ENCODE assay signal across 30 cellular contexts in the genomic region with DNA sequence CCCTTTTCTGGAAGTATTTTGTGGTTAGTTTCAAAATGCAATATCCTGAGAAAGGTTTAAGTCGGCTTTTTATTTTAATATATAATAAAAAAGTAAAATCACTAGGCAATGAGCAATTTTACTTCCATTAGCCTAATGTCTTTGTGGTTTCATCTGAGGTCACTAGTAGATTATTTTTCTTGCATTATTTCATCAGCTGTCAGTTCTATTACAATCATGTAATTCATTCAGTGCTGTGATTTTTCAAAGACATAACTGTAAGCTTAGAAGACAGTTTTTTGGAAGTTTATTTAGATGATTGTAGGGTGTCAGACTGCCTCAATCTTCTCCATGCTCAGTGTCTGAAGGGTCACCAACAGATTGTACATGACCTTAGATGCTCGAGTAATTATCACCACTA.
"Had no signal": no experiment of that assay in that cellular context is flagged by ENCODE, and none has a peak within 500 bp of the region (broad histone marks: within the 10 kb centered on the region; RNA-seq: fewer than 3 reads in every experiment).

No MANE protein-coding gene starts in this region.

- ATAC-seq: activated naive CD4-positive, alpha-beta T cell treated with anti-CD3 and anti-CD28 coated beads, Interleukin-2, amount 50 U/mL, for 72 hours; activated naive CD8-positive, alpha-beta T cell treated with anti-CD3 and anti-CD28 coated beads, Interleukin-2, amount 50 U/mL, for 24 hours; activated T-cell treated with anti-CD3 and anti-CD28 coated beads, Interleukin-2, amount 50 U/mL, for 4 hours; activated T-cell treated with anti-CD3 and anti-CD28 coated beads, Interleukin-2, amount 50 U/mL, for 72 hours; activated T-helper 17 cell treated with anti-CD3 and anti-CD28 coated beads, Interleukin-2, amount 50 U/mL, for 72 hours; body of pancreas had no signal

- H3K36me3 ChIP-seq: adrenal gland, ascending aorta, brain microvascular endothelial cell, breast epithelium, cardiac muscle cell had no signal

- H3K9me3 ChIP-seq: adrenal gland, ascending aorta, body of pancreas had no signal

- H3K4me3 ChIP-seq: adrenal gland, ascending aorta, body of pancreas, breast epithelium, cardiac muscle cell had no signal

- H3K27me3 ChIP-seq: ascending aorta, body of pancreas, brain microvascular endothelial cell, breast epithelium had no signal

- H3K27ac ChIP-seq: adrenal gland, ascending aorta, body of pancreas, brain microvascular endothelial cell, breast epithelium, cardiac muscle cell had no signal

- H3K4me1 ChIP-seq: ascending aorta, breast epithelium had no signal

- DNase-seq: activated effector memory CD4-positive, alpha-beta T cell treated with anti-CD3 and anti-CD28 coated beads, Interleukin-2, amount 50 U/mL, for 16 hours; activated effector memory CD4-positive, alpha-beta T cell treated with Interleukin-2 at 50 U/mL for 16 hours; activated gamma-delta T cell; activated gamma-delta T cell treated with Interleukin-2 at 50 U/mL for 16 hours; activated naive CD4-positive, alpha-beta T cell; activated naive CD4-positive, alpha-beta T cell treated with anti-CD3 and anti-CD28 coated beads for 36 hours; activated naive CD4-positive, alpha-beta T cell treated with anti-CD3 and anti-CD28 coated beads, Interleukin-2, amount 10 ng/mL, durations not matched to agents 7 days and 5 days; activated naive CD4-positive, alpha-beta T cell treated with anti-CD3 and anti-CD28 coated beads, Interleukin-2, amount 50 U/mL, for 16 hours; activated naive CD4-positive, alpha-beta T cell treated with Interleukin-2 at 50 U/mL for 16 hours; activated naive CD8-positive, alpha-beta T cell treated with anti-CD3 and anti-CD28 coated beads for 36 hours; activated naive CD8-positive, alpha-beta T cell treated with anti-CD3 and anti-CD28 coated beads, Interleukin-2, amount 10 ng/mL, durations not matched to agents 7 days and 5 days; activated naive CD8-positive, alpha-beta T cell treated with anti-CD3 and anti-CD28 coated beads, Interleukin-2, amount 50 U/mL, for 24 hours; activated T-cell treated with anti-CD3 and anti-CD28 coated beads, Interleukin-2, amount 50 U/mL, for 4 hours; activated T-cell treated with anti-CD3 and anti-CD28 coated beads, Interleukin-2, amount 50 U/mL, for 48 hours; activated T-cell treated with anti-CD3 and anti-CD28 coated beads, Interleukin-2, amount 50 U/mL, for 72 hours; adrenal gland; amniotic stem cell; amygdala; anterior cingulate cortex; aorta; body of pancreas; brain microvascular endothelial cell; caudate nucleus; central memory CD4-positive, alpha-beta T cell; cerebellar nuclear complex had no signal
